Comparison of ENCODE assay signal across 1 cellular context in the genomic region with DNA sequence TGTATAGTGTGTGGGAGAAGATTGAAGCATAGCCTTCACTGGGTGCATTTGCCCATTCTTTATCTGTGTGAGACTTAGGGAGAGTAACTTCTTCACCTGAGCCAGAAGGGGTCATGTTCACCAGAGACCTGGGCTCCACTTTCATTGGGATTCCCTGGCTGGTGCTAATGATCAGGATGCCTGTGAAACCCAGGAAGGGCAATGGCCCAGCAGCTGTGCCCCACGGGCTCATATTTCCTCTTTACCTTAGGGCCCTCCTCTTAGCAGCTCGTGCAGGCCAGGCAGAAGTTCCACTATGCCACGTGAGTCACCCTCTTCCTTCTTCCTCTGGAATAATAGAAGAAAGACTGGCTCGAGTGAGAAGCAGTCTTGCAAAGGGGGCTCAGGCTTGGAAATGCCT.
TF ChIP-seq lines count a peak whose summit lies in the region.

No MANE protein-coding gene starts in this region.

TF ChIP-seq in WTC11, 78 proteins besides CTCF, POLR2A, EP300 and RAD21 (continued from another document):
- TF ChIP-seq PRRX2 (CRISPR knock-in tag; IDR thresholded peaks at IDR 0.05) (no peak), ZNF232 (CRISPR knock-in tag; IDR thresholded peaks at IDR 0.05) (no peak), STAT6 (CRISPR knock-in tag; conservative IDR thresholded peaks at IDR 0.05; ENCODE audit: low read depth) (no peak), E2F1 (CRISPR knock-in tag; IDR thresholded peaks at IDR 0.05) (no peak), NR2C2 (CRISPR knock-in tag; IDR thresholded peaks at IDR 0.05) (no peak), NR1H2 (CRISPR knock-in tag; IDR thresholded peaks at IDR 0.05) (no peak), FOXP4 (CRISPR knock-in tag; IDR thresholded peaks at IDR 0.05) (no peak), EMX1 (CRISPR knock-in tag; IDR thresholded peaks at IDR 0.05) (no peak), KAT7 (CRISPR knock-in tag; IDR thresholded peaks at IDR 0.05; ENCODE audit: borderline replicate concordance) (no peak)
- TF ChIP-seq, protein P1, sequence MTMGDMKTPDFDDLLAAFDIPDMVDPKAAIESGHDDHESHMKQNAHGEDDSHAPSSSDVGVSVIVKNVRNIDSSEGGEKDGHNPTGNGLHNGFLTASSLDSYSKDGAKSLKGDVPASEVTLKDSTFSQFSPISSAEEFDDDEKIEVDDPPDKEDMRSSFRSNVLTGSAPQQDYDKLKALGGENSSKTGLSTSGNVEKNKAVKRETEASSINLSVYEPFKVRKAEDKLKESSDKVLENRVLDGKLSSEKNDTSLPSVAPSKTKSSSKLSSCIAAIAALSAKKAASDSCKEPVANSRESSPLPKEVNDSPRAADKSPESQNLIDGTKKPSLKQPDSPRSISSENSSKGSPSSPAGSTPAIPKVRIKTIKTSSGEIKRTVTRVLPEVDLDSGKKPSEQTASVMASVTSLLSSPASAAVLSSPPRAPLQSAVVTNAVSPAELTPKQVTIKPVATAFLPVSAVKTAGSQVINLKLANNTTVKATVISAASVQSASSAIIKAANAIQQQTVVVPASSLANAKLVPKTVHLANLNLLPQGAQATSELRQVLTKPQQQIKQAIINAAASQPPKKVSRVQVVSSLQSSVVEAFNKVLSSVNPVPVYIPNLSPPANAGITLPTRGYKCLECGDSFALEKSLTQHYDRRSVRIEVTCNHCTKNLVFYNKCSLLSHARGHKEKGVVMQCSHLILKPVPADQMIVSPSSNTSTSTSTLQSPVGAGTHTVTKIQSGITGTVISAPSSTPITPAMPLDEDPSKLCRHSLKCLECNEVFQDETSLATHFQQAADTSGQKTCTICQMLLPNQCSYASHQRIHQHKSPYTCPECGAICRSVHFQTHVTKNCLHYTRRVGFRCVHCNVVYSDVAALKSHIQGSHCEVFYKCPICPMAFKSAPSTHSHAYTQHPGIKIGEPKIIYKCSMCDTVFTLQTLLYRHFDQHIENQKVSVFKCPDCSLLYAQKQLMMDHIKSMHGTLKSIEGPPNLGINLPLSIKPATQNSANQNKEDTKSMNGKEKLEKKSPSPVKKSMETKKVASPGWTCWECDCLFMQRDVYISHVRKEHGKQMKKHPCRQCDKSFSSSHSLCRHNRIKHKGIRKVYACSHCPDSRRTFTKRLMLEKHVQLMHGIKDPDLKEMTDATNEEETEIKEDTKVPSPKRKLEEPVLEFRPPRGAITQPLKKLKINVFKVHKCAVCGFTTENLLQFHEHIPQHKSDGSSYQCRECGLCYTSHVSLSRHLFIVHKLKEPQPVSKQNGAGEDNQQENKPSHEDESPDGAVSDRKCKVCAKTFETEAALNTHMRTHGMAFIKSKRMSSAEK (CRISPR knock-in tag; IDR thresholded peaks at IDR 0.05; ENCODE audit: borderline replicate concordance), result no peak
- TF ChIP-seq, protein P2, sequence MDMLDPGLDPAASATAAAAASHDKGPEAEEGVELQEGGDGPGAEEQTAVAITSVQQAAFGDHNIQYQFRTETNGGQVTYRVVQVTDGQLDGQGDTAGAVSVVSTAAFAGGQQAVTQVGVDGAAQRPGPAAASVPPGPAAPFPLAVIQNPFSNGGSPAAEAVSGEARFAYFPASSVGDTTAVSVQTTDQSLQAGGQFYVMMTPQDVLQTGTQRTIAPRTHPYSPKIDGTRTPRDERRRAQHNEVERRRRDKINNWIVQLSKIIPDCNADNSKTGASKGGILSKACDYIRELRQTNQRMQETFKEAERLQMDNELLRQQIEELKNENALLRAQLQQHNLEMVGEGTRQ (CRISPR knock-in tag; IDR thresholded peaks at IDR 0.05), result no peak
TF ChIP-seq in WTC11: peak in this region for 0.
